ENCODE assay signal across 17 cellular contexts in genomic region chr3:43866529-43867353, GRCh38.
DNase-seq lines count a peak whose midpoint lies in the region; ATAC-seq and TF ChIP-seq lines count a peak whose summit lies in the region.
"Had no signal": no experiment of that assay in that cellular context is flagged by ENCODE, and none has a peak within 500 bp of the region (broad histone marks: within the 10 kb centered on the region; RNA-seq: fewer than 3 reads in every experiment).

No MANE protein-coding gene starts in this region.

- H2AFZ ChIP-seq in IMR-90 (replicated peaks; ENCODE audit: low read length, poor library complexity), result peak overlapping the region; percentile 5

- H3K4me3 ChIP-seq in IMR-90 (ENCODE audit: insufficient read depth, low read depth, low read length) (no peak overlapping the region), cardiac fibroblast (replicated peaks in 1 of 2; ENCODE audit: low read depth in 2 of 2, low read length in 2 of 2) (no peak overlapping the region), kidney epithelial cell (ENCODE audit: low read depth, low read length) (no peak overlapping the region)
- H3K4me3 ChIP-seq: BLaER1 treated with 17β-estradiol and CSF1 and Interleukin-3, amounts not matched to agents 10 nM and 100 nM had no signal

- BruUV-seq in IMR-90 (replicated peaks; lab: Mats Ljungman, UMichigan), result no TSS peak

- H3K9ac ChIP-seq in IMR-90 (ENCODE audit: low read depth, low read length), result no peak overlapping the region
- H3K9ac ChIP-seq: BLaER1 treated with 17β-estradiol and CSF1 and Interleukin-3, amounts not matched to agents 10 nM and 100 nM had no signal

- H2BK120ac ChIP-seq in IMR-90 (ENCODE audit: low read depth, low read length), result peak overlapping the region; percentile 70

- no peak for TF ChIP-seq POLR2A in IMR-90 (IDR thresholded peaks at IDR 0.05; ENCODE audit: low read depth, low read length)

- CTCF ChIA-PET in IMR-90 (lab: Yijun Ruan, JAX), result interaction anchor here (6.6 kb wide), 1 partner anchor 11 kb away, joined by 26 read pairs; no protein-coding TSS in a partner anchor

- H3K23ac ChIP-seq in IMR-90 (ENCODE audit: low read depth, low read length), result 0 out of 2 replicates have a peak overlapping the region, but pooled peaks have one; percentile 0

- H3K9me3 ChIP-seq in IMR-90 (ENCODE audit: control insufficient read depth, insufficient read depth, low read length), result no peaks in the 10 kb centered on the region
- H3K9me3 ChIP-seq: BLaER1 treated with 17β-estradiol and CSF1 and Interleukin-3, amounts not matched to agents 10 nM and 100 nM had no signal

- TF ChIP-seq CTCF in IMR-90 (conservative IDR thresholded peaks at IDR 0.05; ENCODE audit: low read depth, low read length) (no peak), cardiac fibroblast (IDR thresholded peaks at IDR 0.05; ENCODE audit: low read depth, low read length) (no peak), kidney epithelial cell (IDR thresholded peaks at IDR 0.05; ENCODE audit: insufficient read depth, low read length, poor library complexity, severe bottlenecking) (no peak)

- no peak overlapping the region for H3K4me2 ChIP-seq in IMR-90 (ENCODE audit: low read depth, low read length)

- H3K27me3 ChIP-seq in IMR-90 (ENCODE audit: control insufficient read depth, insufficient read depth, low read length) (no peaks in the 10 kb centered on the region; the same call in 1 of the 2 replicates), kidney epithelial cell (ENCODE audit: control insufficient read depth, insufficient read depth, low read length) (no peaks in the 10 kb centered on the region)
- H3K27me3 ChIP-seq: BLaER1 treated with 17β-estradiol and CSF1 and Interleukin-3, amounts not matched to agents 10 nM and 100 nM had no signal

- peak; percentile 18 for ATAC-seq in IMR-90 (ENCODE audit: low read depth)
- ATAC-seq in GM21526 (IDR thresholded peaks at IDR 0.05; ENCODE audit: low FRiP score, unreplicated experiment), result no peak
- no peak for ATAC-seq in GM19455 (IDR thresholded peaks at IDR 0.05; ENCODE audit: unreplicated experiment)
- ATAC-seq: activated CD8-positive, alpha-beta memory T cell treated with anti-CD3 and anti-CD28 coated beads, Interleukin-2, amount 10 ng/mL, durations not matched to agents 7 days and 5 days; activated naive CD8-positive, alpha-beta T cell treated with anti-CD3 and anti-CD28 coated beads, Interleukin-2, amount 50 U/mL, for 24 hours; HCT116; natural killer cell treated with Interleukin-12 subunit alpha and Interleukin-12 subunit beta and Interleukin-15 and Interleukin-18, amount 100 ng/mL, for 72 hours had no signal

- peak overlapping the region; percentile 50; the same call in 1 of the 2 replicates for H3K14ac ChIP-seq in IMR-90 (replicated peaks; ENCODE audit: low read depth, low read length)

- POLR2A ChIA-PET in IMR-90 (lab: Charles Lee; ENCODE audit: unreplicated experiment), result no interaction called here

- intact Hi-C loops in IMR-90 (cut with micrococcal nuclease), result no loop called here

- H2BK20ac ChIP-seq in IMR-90 (ENCODE audit: low read depth, low read length), result peak overlapping the region; percentile 61

- no peak overlapping the region; the same call in 1 of the 2 replicates for H3K27ac ChIP-seq in IMR-90 (ENCODE audit: insufficient read depth, low read length)
- H3K27ac ChIP-seq: BLaER1 treated with 17β-estradiol and CSF1 and Interleukin-3, amounts not matched to agents 10 nM and 100 nM had no signal

- whole genome bisulfite sequencing in IMR-90 (ENCODE audit: extremely low coverage in 2 of 2, insufficient read length in 1 of 2), 2 experiments, result 80% methylated on average over 1 of the region's 3 CpGs; no CpG with 5 or more reads in 1 of the 2 experiments

- peak overlapping the region; percentile 18; the same call in 1 of the 2 replicates for H4K91ac ChIP-seq in IMR-90 (ENCODE audit: insufficient read depth, low read depth, low read length)

- 0 out of 2 replicates have a peak overlapping the region, but pooled peaks have one; percentile 2 for H4K5ac ChIP-seq in IMR-90 (ENCODE audit: low read depth, low read length)

- H3K18ac ChIP-seq in IMR-90 (ENCODE audit: low read depth, low read length), result no peak overlapping the region

- peaks cover 26% of the 10 kb centered on the region for H3K4me1 ChIP-seq in IMR-90 (ENCODE audit: control insufficient read depth, insufficient read depth, low read length)

- H2AK9ac ChIP-seq in IMR-90 (replicated peaks; ENCODE audit: low read depth, low read length, poor library complexity), result peak overlapping the region; percentile 48

- no peaks in the 10 kb centered on the region for H3K36me3 ChIP-seq in IMR-90 (ENCODE audit: control insufficient read depth, insufficient read depth, low read length)
- no peaks in the 10 kb centered on the region for H3K36me3 ChIP-seq in kidney epithelial cell (ENCODE audit: control insufficient read depth, insufficient read depth, low read length)
- H3K36me3 ChIP-seq: BLaER1 treated with 17β-estradiol and CSF1 and Interleukin-3, amounts not matched to agents 10 nM and 100 nM had no signal

- H2AK5ac ChIP-seq in IMR-90 (ENCODE audit: low read depth, low read length), result peak overlapping the region; percentile 28; the same call in 1 of the 2 replicates

- in situ Hi-C loops in IMR-90 (cut with MboI; ENCODE audit: low sequenced_read_pairs), result no loop called here

- H4K8ac ChIP-seq in IMR-90 (ENCODE audit: low read depth in 2 of 2, low read length in 2 of 2), result peak overlapping the region; percentile 21 to 38; a peak in 2 of 4 replicates

- peaks cover 30% of the 10 kb centered on the region for H3K9me1 ChIP-seq in IMR-90 (ENCODE audit: insufficient read depth, low read length)

- 0 out of 3 replicates have a peak overlapping the region, but pooled peaks have one; percentile 29 for H2BK15ac ChIP-seq in IMR-90 (ENCODE audit: low read depth, low read length)

- H3K79me1 ChIP-seq in IMR-90 (ENCODE audit: low read depth in 1 of 2, low read length in 2 of 2), result peaks cover 0 to 4% of the 10 kb centered on the region in 2 experiments; a peak in 1 of 4 replicates

- H3K56ac ChIP-seq in IMR-90 (ENCODE audit: extremely low read depth, insufficient read depth, low read length), result no peak overlapping the region

- TF ChIP-seq RAD21 in IMR-90 (IDR thresholded peaks at IDR 0.05; ENCODE audit: low read length), result no peak

- H4K20me1 ChIP-seq in IMR-90 (ENCODE audit: insufficient read depth, low read length), result no peaks in the 10 kb centered on the region
- H4K20me1 ChIP-seq: BLaER1 treated with 17β-estradiol and CSF1 and Interleukin-3, amounts not matched to agents 10 nM and 100 nM had no signal

- peak; percentile 93 for DNase-seq in AG08395 (ENCODE audit: low spot score)
- DNase-seq in IMR-90, result peak; percentile 86
- peak; percentile 14 to 99 for DNase-seq in cardiac fibroblast (ENCODE audit: low read depth in 2 of 2)
- DNase-seq in kidney epithelial cell (ENCODE audit: low read depth), result peak; percentile 99
- DNase-seq in HuH-7.5 (ENCODE audit: low spot score), result no peak
- DNase-seq in NCI-H2029 (lab: John Stamatoyannopoulos, UW), result no peak
- DNase-seq: activated CD8-positive, alpha-beta memory T cell treated with anti-CD3 and anti-CD28 coated beads, Interleukin-2, amount 10 ng/mL, durations not matched to agents 7 days and 5 days; activated naive CD8-positive, alpha-beta T cell treated with anti-CD3 and anti-CD28 coated beads, Interleukin-2, amount 50 U/mL, for 24 hours; immature natural killer cell; NCI-H2171; small intestine; trophoblast cell had no signal

- dilution Hi-C loops in IMR-90 (cut with HindIII; ENCODE audit: low sequenced_read_pairs, unreplicated experiment), result no loop called here

- peak overlapping the region; percentile 48 for H2BK5ac ChIP-seq in IMR-90 (ENCODE audit: low read depth, low read length, poor library complexity, severe bottlenecking)

- peak overlapping the region; percentile 60 for H3K4ac ChIP-seq in IMR-90 (ENCODE audit: low read depth, low read length)

TF ChIP-seq in IMR-90, 13 proteins besides CTCF, POLR2A, EP300 and RAD21:
- TF ChIP-seq MAFK (IDR thresholded peaks at IDR 0.05; ENCODE audit: low read depth, low read length) (no peak), CEBPB (IDR thresholded peaks at IDR 0.05; ENCODE audit: low read depth, low read length) (peak; percentile 51; the same call in 1 of the 2 replicates)

Comparison
In these comparisons a context has a peak if more than half of its experiments do, and no peak if none do; other contexts are left out.
1. DNase-seq: peak in AG08395 (single experiment), IMR-90 (single experiment), cardiac fibroblast (2 of 2) and kidney epithelial cell (single experiment); none in HuH-7.5 (single experiment) and NCI-H2029 (single experiment).